Comparison of ENCODE assay signal across 22 cellular contexts in the genomic region with DNA sequence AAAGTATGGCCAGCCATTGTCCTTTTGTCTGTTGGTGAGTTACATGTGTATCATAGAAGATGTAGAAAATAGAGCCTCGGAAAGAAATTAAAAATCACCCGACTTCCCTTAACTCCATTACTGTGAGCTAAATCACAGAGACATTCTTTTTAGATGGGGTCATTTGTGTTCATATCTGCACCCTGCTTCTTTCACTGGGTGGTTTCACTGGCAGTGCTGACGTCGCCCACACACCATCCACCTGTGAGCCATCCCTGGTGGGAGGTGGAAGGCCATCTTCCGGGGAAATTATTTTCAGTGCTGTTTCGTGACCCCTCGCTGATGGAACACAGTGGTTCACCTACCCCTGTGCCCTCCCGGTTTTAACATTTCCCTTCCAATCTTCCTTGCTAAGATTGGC. TPM values are rescaled to one million over a fixed set of nuclear protein-coding genes. Genes with fewer than 3 reads are reported as not detected.
DNase-seq lines count a peak whose midpoint lies in the region; ATAC-seq, FAIRE-seq and TF ChIP-seq lines count a peak whose summit lies in the region.
"Had no signal": no experiment of that assay in that cellular context is flagged by ENCODE, and none has a peak within 500 bp of the region (broad histone marks: within the 10 kb centered on the region; RNA-seq: fewer than 3 reads in every experiment).

No MANE protein-coding gene starts in this region.

- POLR2A ChIA-PET in naive thymus-derived CD8-positive, alpha-beta T cell (lab: Charles Lee) = no interaction called here

- FAIRE-seq in HTR-8/SVneo (lab: Jason Lieb, UNC) = peak; percentile 26
- FAIRE-seq in astrocyte (lab: Jason Lieb, UNC) = no peak
- no peak for FAIRE-seq in kidney (lab: Jason Lieb, UNC)

- H3K4me1 Mint-ChIP-seq in astrocyte (ENCODE audit: low read depth, unreplicated experiment) = peaks cover 67% of the 10 kb centered on the region
- peaks cover 0 to 11% (median 3%) of the 10 kb centered on the region in 4 donors for H3K4me1 Mint-ChIP-seq in naive thymus-derived CD8-positive, alpha-beta T cell

- peaks cover 67% of the 10 kb centered on the region for H3K4me1 ChIP-seq in astrocyte (ENCODE audit: insufficient read depth, low read length)
- H3K4me1 ChIP-seq in kidney (ENCODE audit: control insufficient read depth in 1 of 2, insufficient read depth in 1 of 2, low read depth in 1 of 2, low read length in 2 of 2) = peaks cover 4 to 21% of the 10 kb centered on the region in 2 donors
- peaks cover 0 to 53% (median 31%) of the 10 kb centered on the region in 4 donors for H3K4me1 ChIP-seq in transverse colon

- H3K9ac ChIP-seq in astrocyte (ENCODE audit: low read length) (peak overlapping the region; percentile 57), kidney (ENCODE audit: low read length in 2 of 2) (no peak overlapping the region)
- H3K9ac ChIP-seq: BLaER1 treated with 17β-estradiol and CSF1 and Interleukin-3, amounts not matched to agents 10 nM and 100 nM had no signal

- DNase-seq in A172 (ENCODE audit: low spot score) = peak; percentile 65
- no peak for DNase-seq in HTR-8/SVneo (ENCODE audit: insufficient read length, low spot score)
- peak; percentile 69 for DNase-seq in astrocyte (ENCODE audit: low read depth)
- DNase-seq in kidney = peak; percentile 14
- no peak for DNase-seq in transverse colon
- DNase-seq in naive thymus-derived CD8-positive, alpha-beta T cell = no peak
- no peak for DNase-seq in ecto neural progenitor cell (ENCODE audit: low spot score)
- DNase-seq: 8988T; activated CD4-positive, CD25-positive, alpha-beta regulatory T cell treated with anti-CD3 and anti-CD28 coated beads, Interleukin-2, amount 50 U/mL, for 72 hours; activated CD8-positive, alpha-beta memory T cell treated with anti-CD3 and anti-CD28 coated beads for 24 hours; effector CD4-positive, alpha-beta T cell; GOT3; hypothalamus; KBM-7; NCI-H1092; NCI-H2029 treated with DMSO at 0.1 percent for 48 hours; NCI-H526; nephron progenitor cell; stimulated activated CD4-positive, alpha-beta T cell treated with anti-CD3 and anti-CD28 coated beads, Interleukin-12 subunit alpha, Interleukin-12 subunit beta, amount 100 ng/mL, for 4 hours had no signal

- H3K36me3 ChIP-seq in astrocyte (ENCODE audit: insufficient read depth, low read length) = peaks cover 17% of the 10 kb centered on the region
- peaks cover 0 to 2% of the 10 kb centered on the region in 2 donors for H3K36me3 ChIP-seq in kidney (ENCODE audit: control insufficient read depth in 1 of 2, insufficient read depth in 2 of 2, low read length in 2 of 2)
- H3K36me3 ChIP-seq in transverse colon = no peaks in the 10 kb centered on the region
- H3K36me3 ChIP-seq: BLaER1 treated with 17β-estradiol and CSF1 and Interleukin-3, amounts not matched to agents 10 nM and 100 nM had no signal

- intact Hi-C loops in kidney (cut with DNase I) (no loop called here), transverse colon (cut with DNase I; ENCODE audit: low total_unique reads) (no loop called here)

- no peak for TF ChIP-seq POLR2A in transverse colon (IDR thresholded peaks at IDR 0.05)

- peak overlapping the region; percentile 72 for H3K27ac ChIP-seq in astrocyte (ENCODE audit: low read depth, low read length)
- H3K27ac ChIP-seq in kidney (ENCODE audit: low read depth in 2 of 2, low read length in 2 of 2) = no peak overlapping the region
- no peak overlapping the region for H3K27ac ChIP-seq in transverse colon
- H3K27ac ChIP-seq: BLaER1 treated with 17β-estradiol and CSF1 and Interleukin-3, amounts not matched to agents 10 nM and 100 nM had no signal

- WGBS in transverse colon (ENCODE audit: low coverage in 1 of 2), 2 donors = 82% methylated on average over 8 of the region's 8 CpGs; no CpG with 5 or more reads in 1 of the 2 donors

- H3K9me3 Mint-ChIP-seq in astrocyte (ENCODE audit: unreplicated experiment) = no peaks in the 10 kb centered on the region
- H3K9me3 Mint-ChIP-seq in naive thymus-derived CD8-positive, alpha-beta T cell = no peaks in the 10 kb centered on the region
- H3K9me3 Mint-ChIP-seq: nephron progenitor cell had no signal

- peak overlapping the region; percentile 61 for H3K4me2 ChIP-seq in astrocyte (ENCODE audit: low read length)
- H3K4me2 ChIP-seq: BLaER1 treated with 17β-estradiol and CSF1 and Interleukin-3, amounts not matched to agents 10 nM and 100 nM had no signal

- H3K4me3 ChIP-seq in astrocyte (ENCODE audit: insufficient read depth, low read depth, low read length) (no peak overlapping the region), kidney (ENCODE audit: low read length in 2 of 2) (no peak overlapping the region), transverse colon (no peak overlapping the region)
- H3K4me3 ChIP-seq: BLaER1 treated with 17β-estradiol and CSF1 and Interleukin-3, amounts not matched to agents 10 nM and 100 nM had no signal

- H3K27me3 Mint-ChIP-seq in astrocyte (ENCODE audit: low read depth, unreplicated experiment) = no peaks in the 10 kb centered on the region
- peaks cover 11 to 33% (median 20%) of the 10 kb centered on the region in 5 donors for H3K27me3 Mint-ChIP-seq in naive thymus-derived CD8-positive, alpha-beta T cell

- H3K27ac Mint-ChIP-seq in astrocyte (ENCODE audit: unreplicated experiment) = peak overlapping the region; percentile 84
- H3K27ac Mint-ChIP-seq in naive thymus-derived CD8-positive, alpha-beta T cell = no peak overlapping the region
- H3K27ac Mint-ChIP-seq: activated naive CD4-positive, alpha-beta T cell treated with anti-CD3 and anti-CD28 coated beads, Interleukin-2, amount 50 U/mL, for 72 hours; nephron progenitor cell had no signal

- peaks cover 25% of the 10 kb centered on the region for H3K36me3 Mint-ChIP-seq in astrocyte (ENCODE audit: low read depth, unreplicated experiment)
- no peaks in the 10 kb centered on the region for H3K36me3 Mint-ChIP-seq in naive thymus-derived CD8-positive, alpha-beta T cell
- H3K36me3 Mint-ChIP-seq: activated naive CD4-positive, alpha-beta T cell treated with anti-CD3 and anti-CD28 coated beads, Interleukin-2, amount 50 U/mL, for 72 hours had no signal

- H3K27me3 ChIP-seq in astrocyte (ENCODE audit: insufficient read depth, low read length) (no peaks in the 10 kb centered on the region), transverse colon (no peaks in the 10 kb centered on the region)

- no peak for TF ChIP-seq CTCF in astrocyte (IDR thresholded peaks at IDR 0.05; ENCODE audit: insufficient read depth, low read depth, low read length)
- TF ChIP-seq CTCF in kidney (IDR thresholded peaks at IDR 0.05; ENCODE audit: borderline replicate concordance, extremely low read depth, insufficient read depth) = no peak
- TF ChIP-seq CTCF in transverse colon (IDR thresholded peaks at IDR 0.05) = no peak

- no peak for TF ChIP-seq EP300 in transverse colon (IDR thresholded peaks at IDR 0.05; ENCODE audit: low read depth)

- in situ Hi-C loops in transverse colon (cut with MboI; ENCODE audit: low pct_ligation_motif_present in 1 of 4, low pct_unique_long_range_greater_than_20kb in 1 of 4, low sequenced_read_pairs in 3 of 4) = no loop called here

- ATAC-seq in GM18867 (IDR thresholded peaks at IDR 0.05; ENCODE audit: unreplicated experiment) = no peak
- no peak for ATAC-seq in naive thymus-derived CD8-positive, alpha-beta T cell
- ATAC-seq: activated naive CD4-positive, alpha-beta T cell treated with anti-CD3 and anti-CD28 coated beads, Interleukin-2, amount 50 U/mL, for 72 hours had no signal

- peaks cover 98% of the 10 kb centered on the region for H4K20me1 ChIP-seq in astrocyte (ENCODE audit: insufficient read depth, low read length)
- H4K20me1 ChIP-seq: BLaER1 treated with 17β-estradiol and CSF1 and Interleukin-3, amounts not matched to agents 10 nM and 100 nM had no signal

- H3K4me3 Mint-ChIP-seq in astrocyte (ENCODE audit: unreplicated experiment) = peak overlapping the region; percentile 62
- H3K4me3 Mint-ChIP-seq in naive thymus-derived CD8-positive, alpha-beta T cell = no peak overlapping the region
- H3K4me3 Mint-ChIP-seq: nephron progenitor cell had no signal

- peaks cover 98% of the 10 kb centered on the region for H3K79me2 ChIP-seq in astrocyte (ENCODE audit: insufficient read depth, low read length)

- H3K9me3 ChIP-seq in astrocyte (ENCODE audit: insufficient read depth, low read depth, low read length) (no peaks in the 10 kb centered on the region), kidney (ENCODE audit: control insufficient read depth in 1 of 2, low read length in 2 of 2) (no peaks in the 10 kb centered on the region), transverse colon (no peaks in the 10 kb centered on the region)
- H3K9me3 ChIP-seq: BLaER1 treated with 17β-estradiol and CSF1 and Interleukin-3, amounts not matched to agents 10 nM and 100 nM had no signal

- no peak overlapping the region for H2AFZ ChIP-seq in astrocyte (ENCODE audit: low read depth, low read length)

RNA-seq across cellular contexts. Expression of gene SH3BP4, which starts 21.2 kb away (rescaled TPM):
- total RNA-seq in A172 (2014; rRNA removed; shearing (Covaris generic)) = 53.3 and 56.4 TPM in 2 replicates
- total RNA-seq in astrocyte = 117 and 127 TPM in 2 replicates
- 52.9 TPM for total RNA-seq in kidney
- 20.0 TPM for polyA plus RNA-seq in kidney (ENCODE audit: insufficient read depth, low read depth, low replicate concordance)
- total RNA-seq in transverse colon = 10 to 100 TPM in 3 of 4 donors, 1 to 10 TPM in 1; 7.5 to 24.9 (median 19.5) TPM
- under 1 TPM; 0.19 to 0.29 TPM for total RNA-seq in naive thymus-derived CD8-positive, alpha-beta T cell
- not detected for polyA plus RNA-seq in naive thymus-derived CD8-positive, alpha-beta T cell

Comparison
In these comparisons a context has a peak if more than half of its experiments do, and no peak if none do; other contexts are left out.
1. DNase-seq: peak in A172 (single experiment), astrocyte (single experiment) and kidney (single experiment); none in HTR-8/SVneo (single experiment), transverse colon (single experiment), naive thymus-derived CD8-positive, alpha-beta T cell (0 of 10) and ecto neural progenitor cell (single experiment).
2. RNA of gene SH3BP4, which starts 21.2 kb away (total RNA-seq): 117 to 127 TPM in astrocyte, 53.3 to 56.4 TPM in A172, 52.9 TPM in kidney (single experiment) and 7.5 to 24.9 TPM in transverse colon; 0.19 to 0.29 TPM in naive thymus-derived CD8-positive, alpha-beta T cell; every median in the first group is over 4 times any median in the second.